In genomic region chr13:26186141-26186870, GRCh38 we compare ENCODE assay signal across 8 cellular contexts. TPM values are rescaled to one million over a fixed set of nuclear protein-coding genes. Genes with fewer than 3 reads are reported as not detected.
DNase-seq lines count a peak whose midpoint lies in the region; ATAC-seq, FAIRE-seq and TF ChIP-seq lines count a peak whose summit lies in the region.

No MANE protein-coding gene starts in this region.

- peaks cover 0 to 5% (median 0%) of the 10 kb centered on the region in 5 experiments for H3K9me3 Mint-ChIP-seq in brain

- no peaks in the 10 kb centered on the region for H3K36me3 ChIP-seq in sigmoid colon

- no peaks in the 10 kb centered on the region for H3K27me3 Mint-ChIP-seq in brain

- WGBS in sigmoid colon, 2 donors = 0% methylated on average over 75 of the region's 75 CpGs

- H3K4me3 ChIP-seq in sigmoid colon = peak overlapping the region; percentile 43 to 76 (median 60)

- peaks cover 0 to 11% (median 8%) of the 10 kb centered on the region in 4 donors for H3K4me1 ChIP-seq in sigmoid colon

- TF ChIP-seq CTCF in GM13977 (IDR thresholded peaks at IDR 0.05; ENCODE audit: extremely low read depth, insufficient read depth, missing control alignments) (peak; percentile 60), brain (conservative IDR thresholded peaks at IDR 0.05) (peak; percentile 23 to 65), sigmoid colon (IDR thresholded peaks at IDR 0.05) (peak in 2 of 4 experiments; percentile 9 to 27)

- intact Hi-C loops in sigmoid colon (cut with DNase I) = loop anchor here (1.0 to 10.0 kb wide), 5 partner anchors 34 to 512 kb away; partner anchors contain the start of genes CDK8 and WASF3

- TF ChIP-seq POLR2A in sigmoid colon (IDR thresholded peaks at IDR 0.05) = no peak

- peak; percentile 72 for ATAC-seq in HG02884 (IDR thresholded peaks at IDR 0.05; ENCODE audit: unreplicated experiment)

- H3K9me3 ChIP-seq in sigmoid colon = no peaks in the 10 kb centered on the region

- DNase-seq in GM13977 (ENCODE audit: low spot score) (peak; percentile 79), NCI-H187 (lab: John Stamatoyannopoulos, UW) (peak; percentile 38 to 72), iPS DF 4.7 (ENCODE audit: extremely low read depth, low spot score) (peak; percentile 84), sigmoid colon (peak; percentile 92), NK-92 (lab: John Stamatoyannopoulos, UW; ENCODE audit: unreplicated experiment) (no peak)

- FAIRE-seq in TTC549 (lab: Jason Lieb, UNC) = peak; percentile 28

- H3K27me3 ChIP-seq in sigmoid colon = no peaks in the 10 kb centered on the region

- H3K36me3 Mint-ChIP-seq in brain = peaks cover 3% of the 10 kb centered on the region

- peak overlapping the region; percentile 38 to 88 (median 67) for H3K27ac Mint-ChIP-seq in brain

- peak overlapping the region; percentile 77 to 87 (median 78) for H3K27ac ChIP-seq in sigmoid colon

- in situ Hi-C loops in GM13977 (cut with MboI; ENCODE audit: low pct_unique_long_range_greater_than_20kb, low sequenced_read_pairs, unreplicated experiment) = loop anchor here (10.0 to 25.0 kb wide), 2 partner anchors 308 to 501 kb away; no protein-coding TSS in a partner anchor

- no peak for TF ChIP-seq EP300 in sigmoid colon (IDR thresholded peaks at IDR 0.05)

- H3K4me3 Mint-ChIP-seq in brain = peak overlapping the region; percentile 78 to 84 (median 82)

- peaks cover 31% of the 10 kb centered on the region for H3K4me1 Mint-ChIP-seq in brain

RNA-seq across cellular contexts. Expression of gene RNF6, which starts 35.8 kb away (rescaled TPM):
- polyA plus RNA-seq in brain (ENCODE audit: insufficient read depth, low read depth, low replicate concordance) (5.3 TPM), sigmoid colon (10 to 100 TPM; 17.9 to 35.1 (median 18.6) TPM)
- total RNA-seq in sigmoid colon = 10 to 100 TPM; 11.9 to 27.1 (median 22.5) TPM
